ENCODE assay signal across 2 cellular contexts in the genomic region with DNA sequence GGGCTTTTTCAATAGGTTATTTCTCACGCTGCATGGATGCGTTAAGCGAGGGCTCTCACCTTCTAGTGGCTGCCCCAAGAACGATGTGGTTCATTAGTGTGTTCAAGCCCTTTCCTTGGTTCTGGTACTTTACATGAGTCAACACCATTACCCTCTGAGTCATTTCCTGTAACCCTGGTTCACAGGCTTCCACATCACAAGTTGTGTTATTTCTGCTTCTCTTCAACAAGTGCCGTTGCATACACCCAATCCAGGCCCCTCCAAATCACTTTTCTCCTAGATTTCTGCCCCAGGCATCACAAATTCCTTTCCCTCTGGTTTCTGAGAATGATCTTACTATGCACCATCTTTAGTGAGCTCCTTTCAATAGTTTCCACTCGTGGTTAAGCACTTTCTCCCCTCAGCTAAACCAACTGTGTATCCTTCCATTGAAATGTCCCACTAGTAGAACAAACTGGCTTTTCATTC.
TF ChIP-seq lines count a peak whose summit lies in the region.

No MANE protein-coding gene starts in this region.

TF ChIP-seq in SK-N-SH, 30 proteins besides CTCF, POLR2A, EP300 and RAD21 (continued from another document):
- TF ChIP-seq, protein P1, sequence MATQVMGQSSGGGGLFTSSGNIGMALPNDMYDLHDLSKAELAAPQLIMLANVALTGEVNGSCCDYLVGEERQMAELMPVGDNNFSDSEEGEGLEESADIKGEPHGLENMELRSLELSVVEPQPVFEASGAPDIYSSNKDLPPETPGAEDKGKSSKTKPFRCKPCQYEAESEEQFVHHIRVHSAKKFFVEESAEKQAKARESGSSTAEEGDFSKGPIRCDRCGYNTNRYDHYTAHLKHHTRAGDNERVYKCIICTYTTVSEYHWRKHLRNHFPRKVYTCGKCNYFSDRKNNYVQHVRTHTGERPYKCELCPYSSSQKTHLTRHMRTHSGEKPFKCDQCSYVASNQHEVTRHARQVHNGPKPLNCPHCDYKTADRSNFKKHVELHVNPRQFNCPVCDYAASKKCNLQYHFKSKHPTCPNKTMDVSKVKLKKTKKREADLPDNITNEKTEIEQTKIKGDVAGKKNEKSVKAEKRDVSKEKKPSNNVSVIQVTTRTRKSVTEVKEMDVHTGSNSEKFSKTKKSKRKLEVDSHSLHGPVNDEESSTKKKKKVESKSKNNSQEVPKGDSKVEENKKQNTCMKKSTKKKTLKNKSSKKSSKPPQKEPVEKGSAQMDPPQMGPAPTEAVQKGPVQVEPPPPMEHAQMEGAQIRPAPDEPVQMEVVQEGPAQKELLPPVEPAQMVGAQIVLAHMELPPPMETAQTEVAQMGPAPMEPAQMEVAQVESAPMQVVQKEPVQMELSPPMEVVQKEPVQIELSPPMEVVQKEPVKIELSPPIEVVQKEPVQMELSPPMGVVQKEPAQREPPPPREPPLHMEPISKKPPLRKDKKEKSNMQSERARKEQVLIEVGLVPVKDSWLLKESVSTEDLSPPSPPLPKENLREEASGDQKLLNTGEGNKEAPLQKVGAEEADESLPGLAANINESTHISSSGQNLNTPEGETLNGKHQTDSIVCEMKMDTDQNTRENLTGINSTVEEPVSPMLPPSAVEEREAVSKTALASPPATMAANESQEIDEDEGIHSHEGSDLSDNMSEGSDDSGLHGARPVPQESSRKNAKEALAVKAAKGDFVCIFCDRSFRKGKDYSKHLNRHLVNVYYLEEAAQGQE (IDR thresholded peaks at IDR 0.05; ENCODE audit: low read depth, low read length) = no peak
- TF ChIP-seq RXRA (IDR thresholded peaks at IDR 0.05; ENCODE audit: borderline replicate concordance, low read depth) (peak; percentile 83), TEAD4 (IDR thresholded peaks at IDR 0.05; ENCODE audit: borderline replicate concordance, insufficient read depth) (peak; percentile 35; the same call in 1 of the 2 replicates), POLR2AphosphoS5 (IDR thresholded peaks at IDR 0.05; ENCODE audit: low read depth, low read length) (peak; percentile 33; the same call in 1 of the 2 replicates), NFIC (IDR thresholded peaks at IDR 0.05; ENCODE audit: borderline replicate concordance) (peak; percentile 42; the same call in 1 of the 2 replicates), MXI1 (IDR thresholded peaks at IDR 0.05; ENCODE audit: low read depth, low read length) (no peak), TCF12 (IDR thresholded peaks at IDR 0.05) (peak; percentile 84), JUND (IDR thresholded peaks at IDR 0.05) (peak; percentile 92)

TF ChIP-seq in endothelial cell of umbilical vein, 7 proteins besides CTCF, POLR2A, EP300 and RAD21 (continued from another document):
- TF ChIP-seq JUN (IDR thresholded peaks at IDR 0.05; ENCODE audit: borderline replicate concordance, insufficient read depth, insufficient read length, low read depth) = peak; percentile 57
TF ChIP-seq in endothelial cell of umbilical vein: peak in this region for 2.
